ENCODE assay signal across 25 cellular contexts in the genomic region with DNA sequence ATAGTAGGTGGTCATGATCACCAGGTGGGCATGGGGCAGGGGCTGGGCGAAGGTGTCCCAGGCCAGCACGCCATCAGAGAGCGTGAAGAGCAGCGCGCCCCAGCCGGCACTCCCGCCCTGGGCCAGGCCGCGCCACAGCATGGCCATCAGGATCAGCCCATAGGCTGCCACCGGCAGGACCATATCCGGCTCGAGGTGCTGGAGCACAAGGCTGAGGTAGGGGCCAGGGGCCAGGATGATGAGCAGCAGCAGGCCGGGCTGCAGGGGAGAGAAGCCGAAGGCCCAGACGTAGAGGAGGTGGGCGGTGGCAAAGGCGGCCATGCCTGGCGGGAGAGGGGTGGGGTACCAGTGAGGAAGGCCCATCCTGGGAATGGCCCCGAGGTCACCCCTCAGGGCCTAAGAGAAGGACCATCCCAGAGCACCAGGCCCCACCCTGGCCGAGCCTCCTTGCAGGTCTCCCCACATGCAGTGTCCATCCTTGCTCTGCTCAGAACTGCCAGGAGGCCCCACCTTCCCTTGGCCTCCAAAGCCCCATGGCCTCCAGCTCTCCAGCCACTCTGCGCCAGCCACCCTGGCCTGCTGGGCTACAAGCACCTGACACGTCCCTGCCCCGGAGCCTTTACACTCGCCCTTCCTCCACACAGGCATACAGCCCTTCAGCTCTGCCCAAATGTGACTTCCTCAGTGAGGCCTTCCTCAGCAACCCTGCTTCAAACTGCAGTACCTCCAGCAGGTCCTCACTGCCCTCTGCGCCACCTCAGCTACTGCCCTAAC. TPM values are rescaled to one million over a fixed set of nuclear protein-coding genes. Genes with fewer than 3 reads are reported as not detected.
A peak's percentile ranks its signal among the peaks of the same experiment; 100 is the strongest.
DNase-seq lines count a peak whose midpoint lies in the region; ATAC-seq and TF ChIP-seq lines count a peak whose summit lies in the region.
"Had no signal": no experiment of that assay in that cellular context is flagged by ENCODE, and none has a peak within 500 bp of the region (broad histone marks: within the 10 kb centered on the region; RNA-seq: fewer than 3 reads in every experiment).

No MANE protein-coding gene starts in this region.

- no peak overlapping the region for H2BK120ac ChIP-seq in H9 (ENCODE audit: low read depth, low read length, poor library complexity, severe bottlenecking)
- no peak overlapping the region for H2BK120ac ChIP-seq in neuronal stem cell (ENCODE audit: low read depth, low read length)

- no peak overlapping the region for H3K4me3 Mint-ChIP-seq in H9
- H3K4me3 Mint-ChIP-seq: activated naive CD8-positive, alpha-beta T cell treated with anti-CD3 and anti-CD28 coated beads for 36 hours; CD8-positive, alpha-beta memory T cell; T-cell had no signal

- DNase-seq in DND-41 (no peak), H9 (peak; percentile 25), heart left ventricle (peak in 1 of 5 donors; percentile 42), neuronal stem cell (ENCODE audit: low spot score) (no peak), BE2C (no peak), DMS79 treated with DMSO at 0.1 percent for 48 hours (lab: John Stamatoyannopoulos, UW) (no peak)
- DNase-seq in activated CD8-positive, alpha-beta memory T cell treated with anti-CD3 and anti-CD28 coated beads, Interleukin-2, amount 50 U/mL, for 4 hours: no peak
- DNase-seq: activated CD4-positive, alpha-beta T cell treated with anti-CD3 and anti-CD28 coated beads for 4 hours; activated naive CD8-positive, alpha-beta T cell treated with anti-CD3 and anti-CD28 coated beads for 36 hours; CD8-positive, alpha-beta memory T cell; dorsolateral prefrontal cortex; hypothalamus; islet precursor cell; NCI-H1092; NCI-H2029; NCI-H226; NCI-H774; SHP77 treated with DMSO at 0.1 percent for 48 hours; stimulated activated CD4-positive, alpha-beta T cell treated with anti-CD3 and anti-CD28 coated beads, Interleukin-4, amount 100 ng/mL, for 24 hours; T-cell had no signal

- no CpG with 5 or more reads among the region's 25 CpGs for WGBS in H9 (ENCODE audit: extremely low coverage, insufficient read length, low lambda C conversion rate)
- 82 to 86% (median 85%) methylated on average over 19 to 25 of the region's 25 CpGs for WGBS in heart left ventricle, 4 donors
- WGBS in neuronal stem cell (ENCODE audit: extremely low coverage in 2 of 2, insufficient read length in 2 of 2, insufficient replicate concordance in 1 of 2), 2 donors: no CpG with 5 or more reads among the region's 25 CpGs

- peaks cover 76% of the 10 kb centered on the region for H4K20me1 ChIP-seq in DND-41 (ENCODE audit: insufficient read depth, low read length)
- no peaks in the 10 kb centered on the region for H4K20me1 ChIP-seq in H9 (ENCODE audit: control insufficient read depth, insufficient read depth, insufficient read length)

- H3T11ph ChIP-seq in H9 (ENCODE audit: low read length): no peak overlapping the region

- no peak overlapping the region for H3K4me3 ChIP-seq in DND-41 (ENCODE audit: low read depth in 1 of 2, low read length in 2 of 2)
- H3K4me3 ChIP-seq in heart left ventricle: no peak overlapping the region
- no peak overlapping the region for H3K4me3 ChIP-seq in neuronal stem cell (ENCODE audit: low read length in 2 of 2)
- H3K4me3 ChIP-seq in BE2C (ENCODE audit: low read depth, low read length): no peak overlapping the region
- H3K4me3 ChIP-seq: dorsolateral prefrontal cortex, psoas muscle had no signal

- H3K79me1 ChIP-seq in H9 (ENCODE audit: insufficient read depth, low read depth, low read length, poor library complexity, severe bottlenecking): no peaks in the 10 kb centered on the region
- H3K79me1 ChIP-seq in neuronal stem cell (ENCODE audit: low read depth, low read length): peaks cover 7% of the 10 kb centered on the region

- H2BK20ac ChIP-seq in H9 (ENCODE audit: low read depth, low read length, poor library complexity, severe bottlenecking): no peak overlapping the region

- no peak overlapping the region for H3K56ac ChIP-seq in H9 (ENCODE audit: insufficient read length, low read depth, low read length)

- H3K18ac ChIP-seq in H9 (ENCODE audit: insufficient read length, low read depth, low read length) (no peak overlapping the region), neuronal stem cell (ENCODE audit: low read length) (no peak overlapping the region)

- no peaks in the 10 kb centered on the region for H3K9me3 Mint-ChIP-seq in H9
- H3K9me3 Mint-ChIP-seq: activated naive CD8-positive, alpha-beta T cell treated with anti-CD3 and anti-CD28 coated beads for 36 hours; CD8-positive, alpha-beta memory T cell; T-cell had no signal

- H2AK5ac ChIP-seq in H9 (ENCODE audit: insufficient read length, low read length) (no peak overlapping the region), neuronal stem cell (ENCODE audit: low read depth, low read length) (no peak overlapping the region)

- no peak overlapping the region for H3K4ac ChIP-seq in H9 (ENCODE audit: low read depth, low read length)
- no peak overlapping the region for H3K4ac ChIP-seq in neuronal stem cell (ENCODE audit: low read length)

- H3K23me2 ChIP-seq in H9 (ENCODE audit: insufficient read length, low read depth, low read length, poor library complexity, severe bottlenecking): no peaks in the 10 kb centered on the region

- H4K91ac ChIP-seq in H9 (ENCODE audit: insufficient read length, low read depth, low read length) (no peak overlapping the region), neuronal stem cell (ENCODE audit: low read depth, low read length, poor library complexity) (no peak overlapping the region)

- H3K14ac ChIP-seq in H9 (ENCODE audit: insufficient read depth, low read length): no peak overlapping the region; the same call in 1 of the 2 replicates
- H3K14ac ChIP-seq in neuronal stem cell (ENCODE audit: low read length): no peak overlapping the region

- H3K23ac ChIP-seq in H9 (ENCODE audit: insufficient read length, low read depth, low read length) (no peak overlapping the region), neuronal stem cell (ENCODE audit: low read depth, low read length, poor library complexity) (peak overlapping the region; percentile 55)

- intact Hi-C loops in heart left ventricle (cut with DNase I): no loop called here

- peak; percentile 5; the same call in 1 of the 3 replicates for ATAC-seq in DND-41 (ENCODE audit: insufficient read depth, low read depth)
- peak; percentile 15 to 55 (median 40) for ATAC-seq in heart left ventricle
- no peak for ATAC-seq in GM18519 (IDR thresholded peaks at IDR 0.05; ENCODE audit: low FRiP score, unreplicated experiment)

- H3K4me1 Mint-ChIP-seq in H9: peaks cover 0 to 6% of the 10 kb centered on the region in 2 experiments; a peak in 2 of 4 replicates
- H3K4me1 Mint-ChIP-seq: activated naive CD8-positive, alpha-beta T cell treated with anti-CD3 and anti-CD28 coated beads for 36 hours had no signal

- H2BK5ac ChIP-seq in H9 (ENCODE audit: insufficient read length, low read length): no peak overlapping the region
- H2BK5ac ChIP-seq in neuronal stem cell (ENCODE audit: low read length): no peak overlapping the region

- H3K9me3 ChIP-seq in DND-41 (ENCODE audit: insufficient read depth, low read length, severe bottlenecking) (no peaks in the 10 kb centered on the region), H9 (ENCODE audit: control insufficient read depth, low read depth, low read length) (no peaks in the 10 kb centered on the region), heart left ventricle (no peaks in the 10 kb centered on the region), neuronal stem cell (replicated peaks in 1 of 2; ENCODE audit: control insufficient read depth in 2 of 2, insufficient read depth in 1 of 2, low read depth in 1 of 2, low read length in 2 of 2) (no peaks in the 10 kb centered on the region), BE2C (no peaks in the 10 kb centered on the region)
- H3K9me3 ChIP-seq: psoas muscle had no signal

- no peak overlapping the region for H2BK12ac ChIP-seq in H9 (ENCODE audit: insufficient read length, low read depth, low read length)
- H2BK12ac ChIP-seq in neuronal stem cell (ENCODE audit: low read length): no peak overlapping the region

- no peak overlapping the region for H3K9ac ChIP-seq in DND-41 (ENCODE audit: low read depth, low read length)
- no peak overlapping the region for H3K9ac ChIP-seq in H9 (ENCODE audit: extremely low read depth, insufficient read length, low read length)
- peak overlapping the region; percentile 21 for H3K9ac ChIP-seq in neuronal stem cell (ENCODE audit: low read depth, low read length, poor library complexity)

- H3K79me2 ChIP-seq in DND-41 (ENCODE audit: insufficient read depth, low read length): no peaks in the 10 kb centered on the region
- no peaks in the 10 kb centered on the region for H3K79me2 ChIP-seq in H9 (ENCODE audit: insufficient read depth, low read length)

- no peak overlapping the region for H2AFZ ChIP-seq in DND-41 (ENCODE audit: low read depth, low read length)
- H2AFZ ChIP-seq in H9 (ENCODE audit: low read length): no peak overlapping the region
- H2AFZ ChIP-seq in neuronal stem cell (ENCODE audit: low read length): no peak overlapping the region

- H3K27me3 Mint-ChIP-seq in H9 (ENCODE audit: low read depth): no peaks in the 10 kb centered on the region; the same call in 1 of the 2 replicates
- H3K27me3 Mint-ChIP-seq: activated naive CD8-positive, alpha-beta T cell treated with anti-CD3 and anti-CD28 coated beads for 36 hours; CD8-positive, alpha-beta memory T cell; T-cell had no signal

- TF ChIP-seq POLR2A in heart left ventricle (IDR thresholded peaks at IDR 0.05): no peak

- TF ChIP-seq CTCF in DND-41 (IDR thresholded peaks at IDR 0.05; ENCODE audit: borderline replicate concordance, extremely low read depth, low read length, poor library complexity, severe bottlenecking): no peak
- no peak for TF ChIP-seq CTCF in H9 (conservative IDR thresholded peaks at IDR 0.05)
- no peak for TF ChIP-seq CTCF in heart left ventricle (IDR thresholded peaks at IDR 0.05)
- TF ChIP-seq CTCF in BE2C (IDR thresholded peaks at IDR 0.05; ENCODE audit: low read depth, low read length): no peak

- H4K5ac ChIP-seq in H9 (ENCODE audit: insufficient read length, low read depth, low read length): no peak overlapping the region

- H3K36me3 Mint-ChIP-seq in H9 (ENCODE audit: insufficient read depth in 1 of 3, low read depth in 3 of 3): peaks cover 10 to 25% (median 22%) of the 10 kb centered on the region in 3 experiments; a peak in 6 of 7 replicates

- H3K27me3 ChIP-seq in DND-41 (ENCODE audit: insufficient read depth, low read length, poor library complexity): no peaks in the 10 kb centered on the region
- H3K27me3 ChIP-seq in H9 (ENCODE audit: insufficient read depth, low read length): no peaks in the 10 kb centered on the region
- H3K27me3 ChIP-seq in heart left ventricle: no peaks in the 10 kb centered on the region
- no peaks in the 10 kb centered on the region for H3K27me3 ChIP-seq in neuronal stem cell (ENCODE audit: control insufficient read depth in 3 of 3, insufficient read depth in 3 of 3, low read depth in 1 of 3, low read length in 3 of 3)
- H3K27me3 ChIP-seq in BE2C: no peaks in the 10 kb centered on the region
- H3K27me3 ChIP-seq: dorsolateral prefrontal cortex had no signal

- H3K4me1 ChIP-seq in DND-41 (ENCODE audit: insufficient read depth, low read length) (no peaks in the 10 kb centered on the region), H9 (ENCODE audit: insufficient read depth, low read length) (no peaks in the 10 kb centered on the region), heart left ventricle (peaks cover 0 to 24% (median 8%) of the 10 kb centered on the region in 12 donors), neuronal stem cell (ENCODE audit: control insufficient read depth in 2 of 2, insufficient read depth in 1 of 2, low read depth in 1 of 2, low read length in 2 of 2) (peaks cover 0 to 2% of the 10 kb centered on the region in 2 donors), BE2C (peaks cover 18% of the 10 kb centered on the region)
- H3K4me1 ChIP-seq: psoas muscle had no signal

- H3K4me2 ChIP-seq in DND-41 (ENCODE audit: insufficient read depth, low read length) (no peak overlapping the region), H9 (ENCODE audit: insufficient read depth, insufficient read length, low read length) (no peak overlapping the region), neuronal stem cell (ENCODE audit: insufficient read depth, low read length, poor library complexity, severe bottlenecking) (no peak overlapping the region)

- H4K8ac ChIP-seq in H9 (replicated peaks; ENCODE audit: insufficient read length, low read depth, low read length) (no peak overlapping the region), neuronal stem cell (ENCODE audit: low read depth, low read length) (peak overlapping the region; percentile 43)

- no peak overlapping the region for H2BK15ac ChIP-seq in H9 (ENCODE audit: low read depth, low read length)
- no peak overlapping the region for H2BK15ac ChIP-seq in neuronal stem cell (ENCODE audit: low read length)

- peaks cover 69% of the 10 kb centered on the region for H3K36me3 ChIP-seq in DND-41 (ENCODE audit: insufficient read depth, low read length)
- H3K36me3 ChIP-seq in heart left ventricle: peaks cover 2 to 61% (median 43%) of the 10 kb centered on the region in 9 donors
- H3K36me3 ChIP-seq in neuronal stem cell (replicated peaks in 1 of 2; ENCODE audit: control insufficient read depth in 2 of 2, insufficient read depth in 2 of 2, low read length in 2 of 2): peaks cover 28 to 69% of the 10 kb centered on the region in 2 donors
- peaks cover 48% of the 10 kb centered on the region for H3K36me3 ChIP-seq in BE2C

- no peak overlapping the region for H3K27ac ChIP-seq in DND-41 (ENCODE audit: low read length)
- H3K27ac ChIP-seq in H9 (ENCODE audit: insufficient read length, low read depth, low read length): no peak overlapping the region
- H3K27ac ChIP-seq in heart left ventricle: peak overlapping the region in 9 of 12 donors; percentile 34 to 84 (median 55)
- no peak overlapping the region for H3K27ac ChIP-seq in neuronal stem cell (replicated peaks; ENCODE audit: low read length)
- H3K27ac ChIP-seq: psoas muscle had no signal

- H3K27ac Mint-ChIP-seq in H9: peak overlapping the region; percentile 50 to 90 (median 82); a peak in 5 of 7 replicates
- H3K27ac Mint-ChIP-seq: activated naive CD8-positive, alpha-beta T cell treated with anti-CD3 and anti-CD28 coated beads for 36 hours; T-cell had no signal

RNA-seq across cellular contexts. Expression of gene TMEM86B, which starts 1.1 kb away (rescaled TPM):
- total RNA-seq in H9 (2021) (3.6 and 4.5 TPM in 2 replicates), heart left ventricle (1 to 10 TPM in 8 of 9 donors, under 1 TPM in 1; 0.64 to 2.5 (median 1.9) TPM)
- polyA plus RNA-seq in heart left ventricle: 1 to 10 TPM; 2.7 to 3.1 TPM
- polyA plus RNA-seq in neuronal stem cell (2013, experiment 1 of 2): 3.0 TPM
- polyA plus RNA-seq in neuronal stem cell (2013, experiment 2 of 2): 3.0 TPM
- 7.6 TPM for polyA plus RNA-seq in BE2C (2012; ENCODE audit: insufficient read depth, insufficient read length, low read depth)

RNA-seq across cellular contexts. Expression of gene PTPRH, which starts 18.1 kb away (rescaled TPM):
- total RNA-seq in H9 (2021): 0.24 and 0.33 TPM in 2 replicates
- total RNA-seq in heart left ventricle: 1 to 10 TPM in 8 of 9 donors, under 1 TPM in 1; 0.75 to 5.7 (median 2.3) TPM
- 10 to 100 TPM in 1 of 2 donors, 1 to 10 TPM in 1; 1.8 to 11.4 TPM for polyA plus RNA-seq in heart left ventricle
- polyA plus RNA-seq in neuronal stem cell (2013, experiment 1 of 2): 0.29 TPM
- 0.17 TPM for polyA plus RNA-seq in neuronal stem cell (2013, experiment 2 of 2)
- 12.6 TPM for polyA plus RNA-seq in BE2C (2012; ENCODE audit: insufficient read depth, insufficient read length, low read depth)
- total RNA-seq: activated naive CD8-positive, alpha-beta T cell treated with anti-CD3 and anti-CD28 coated beads for 36 hours; CD8-positive, alpha-beta memory T cell had no signal
- polyA plus RNA-seq: CD8-positive, alpha-beta memory T cell had no signal

RNA-seq across cellular contexts. Expression of gene PPP6R1, which starts 31.4 kb away (rescaled TPM):
- total RNA-seq in H9 (2021) (76.2 and 79.7 TPM in 2 replicates), heart left ventricle (10 to 100 TPM; 28.6 to 59.9 (median 41.1) TPM)
- 10 to 100 TPM; 34.7 to 60.4 TPM for polyA plus RNA-seq in heart left ventricle
- 33.0 TPM for polyA plus RNA-seq in neuronal stem cell (2013, experiment 1 of 2)
- 32.6 TPM for polyA plus RNA-seq in neuronal stem cell (2013, experiment 2 of 2)
- polyA plus RNA-seq in BE2C (2012; ENCODE audit: insufficient read depth, insufficient read length, low read depth): 140 TPM

RNA-seq across cellular contexts. Expression of gene SYT5, which starts 47.3 kb away (rescaled TPM):
- total RNA-seq in H9 (2021): 3.0 and 4.5 TPM in 2 replicates
- total RNA-seq in heart left ventricle: under 1 TPM in 1 of 9 donors, not detected in 8; 0.15 TPM
- not detected for polyA plus RNA-seq in heart left ventricle
- 0.14 TPM for polyA plus RNA-seq in neuronal stem cell (2013, experiment 1 of 2)
- polyA plus RNA-seq in neuronal stem cell (2013, experiment 2 of 2): 0.26 TPM
- 21.0 TPM for polyA plus RNA-seq in BE2C (2012; ENCODE audit: insufficient read depth, insufficient read length, low read depth)
- total RNA-seq: activated naive CD8-positive, alpha-beta T cell treated with anti-CD3 and anti-CD28 coated beads for 36 hours; CD8-positive, alpha-beta memory T cell; H4; mesenteric fat pad; psoas muscle; subcutaneous adipose tissue had no signal

RNA-seq across cellular contexts. Expression of gene HSPBP1, which starts 52.5 kb away (rescaled TPM):
- total RNA-seq in H9 (2021) (47.4 and 50.7 TPM in 2 replicates), heart left ventricle (10 to 100 TPM; 25.7 to 42.0 (median 30.6) TPM)
- polyA plus RNA-seq in heart left ventricle: 10 to 100 TPM; 56.4 to 76.0 TPM
- polyA plus RNA-seq in neuronal stem cell (2013, experiment 1 of 2): 32.8 TPM
- polyA plus RNA-seq in neuronal stem cell (2013, experiment 2 of 2): 30.1 TPM
- 132 TPM for polyA plus RNA-seq in BE2C (2012; ENCODE audit: insufficient read depth, insufficient read length, low read depth)

Comparison
In these comparisons a context has a peak if more than half of its experiments do, and no peak if none do; other contexts are left out.
1. H3K27ac ChIP-seq: peak in heart left ventricle (9 of 12); none in DND-41 (single experiment), H9 (single experiment) and neuronal stem cell (single experiment).